In the genomic region with DNA sequence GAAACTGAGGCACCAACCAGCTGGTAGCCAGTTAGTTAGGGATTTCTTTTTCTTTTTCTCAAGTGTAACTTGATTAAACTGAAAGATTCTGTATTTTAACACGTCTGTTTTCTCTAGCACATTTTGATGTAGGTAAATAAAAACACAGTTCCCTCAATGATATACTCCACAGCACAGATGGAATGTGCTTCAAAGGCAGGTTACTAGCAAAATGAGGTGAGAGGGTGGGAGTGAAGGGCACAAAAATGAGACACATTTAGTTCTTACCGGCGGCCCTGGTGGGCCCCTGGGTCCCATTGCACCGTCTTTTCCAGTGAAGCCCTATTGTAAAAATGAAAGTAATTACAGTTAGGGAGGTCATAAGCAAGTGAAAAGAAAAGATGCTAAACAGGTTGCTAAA, we compare ENCODE assay signal across 27 cellular contexts.
A peak's percentile ranks its signal among the peaks of the same experiment; 100 is the strongest.
DNase-seq lines count a peak whose midpoint lies in the region; ATAC-seq and TF ChIP-seq lines count a peak whose summit lies in the region.
"Had no signal": no experiment of that assay in that cellular context is flagged by ENCODE, and none has a peak within 500 bp of the region (broad histone marks: within the 10 kb centered on the region; RNA-seq: fewer than 3 reads in every experiment).

No MANE protein-coding gene starts in this region.

- no peak for TF ChIP-seq RAD21 in IMR-90 (IDR thresholded peaks at IDR 0.05; ENCODE audit: low read length)

- H2AK9ac ChIP-seq in IMR-90 (replicated peaks; ENCODE audit: low read depth, low read length, poor library complexity): no peak overlapping the region

- H3K4me1 ChIP-seq in IMR-90 (ENCODE audit: control insufficient read depth, insufficient read depth, low read length) (peaks cover 22% of the 10 kb centered on the region), sigmoid colon (peaks cover 0 to 45% (median 29%) of the 10 kb centered on the region in 4 donors)
- H3K4me1 ChIP-seq: SJCRH30 had no signal

- TF ChIP-seq POLR2A in IMR-90 (IDR thresholded peaks at IDR 0.05; ENCODE audit: low read depth, low read length): no peak
- TF ChIP-seq POLR2A in sigmoid colon (IDR thresholded peaks at IDR 0.05): no peak

- H3K27ac ChIP-seq in IMR-90 (ENCODE audit: insufficient read depth, low read length) (peak overlapping the region; percentile 65; the same call in 1 of the 2 replicates), sigmoid colon (peak overlapping the region in 3 of 4 donors; percentile 81 to 82 (median 81))
- H3K27ac ChIP-seq: BLaER1 treated with 17β-estradiol and CSF1 and Interleukin-3, amounts not matched to agents 10 nM and 100 nM; SJCRH30 had no signal

- no peak overlapping the region for H3K4me2 ChIP-seq in IMR-90 (ENCODE audit: low read depth, low read length)
- H3K4me2 ChIP-seq: BLaER1 treated with 17β-estradiol and CSF1 and Interleukin-3, amounts not matched to agents 10 nM and 100 nM had no signal

- peak overlapping the region; percentile 42 for H3K18ac ChIP-seq in IMR-90 (ENCODE audit: low read depth, low read length)

- peak overlapping the region; percentile 74 to 96 (median 93) for H3K27ac Mint-ChIP-seq in nephron
- no peak overlapping the region for H3K27ac Mint-ChIP-seq in activated CD8-positive, alpha-beta T cell treated with anti-CD3 and anti-CD28 coated beads, Interleukin-2, amount 10 ng/mL, durations not matched to agents 7 days and 5 days
- H3K27ac Mint-ChIP-seq: CD4-positive, alpha-beta T cell had no signal

- no peak overlapping the region; the same call in 1 of the 2 replicates for H4K91ac ChIP-seq in IMR-90 (ENCODE audit: insufficient read depth, low read depth, low read length)

- DNase-seq in IMR-90 (no peak), epithelial cell of proximal tubule (ENCODE audit: low read depth) (no peak), sigmoid colon (no peak), AML-193 (lab: John Stamatoyannopoulos, UW) (no peak), dermis blood vessel endothelial cell (no peak)
- DNase-seq in activated CD8-positive, alpha-beta T cell treated with anti-CD3 and anti-CD28 coated beads, Interleukin-2, amount 10 ng/mL, durations not matched to agents 7 days and 5 days: no peak
- DNase-seq: CD4-positive, alpha-beta T cell; COR-L47; DMS79; EL; GDM1; KBM-7; MV-4-11; NCI-H1105; NCI-H1436 treated with DMSO at 0.1 percent for 48 hours; NCI-H2029; NCI-H446; NCI-H524 treated with DMSO at 0.1 percent for 48 hours; NCI-H774; NK-92 treated with Interleukin-12 subunit alpha and Interleukin-12 subunit beta, amount 100 ng/mL, for 24 hours; PC-3; SJCRH30 had no signal

- H3K56ac ChIP-seq in IMR-90 (ENCODE audit: extremely low read depth, insufficient read depth, low read length): no peak overlapping the region

- H2BK15ac ChIP-seq in IMR-90 (ENCODE audit: low read depth, low read length): 0 out of 3 replicates have a peak overlapping the region, but pooled peaks have one; percentile 20

- H3K79me1 ChIP-seq in IMR-90 (ENCODE audit: low read depth in 1 of 2, low read length in 2 of 2): peaks cover 16 to 56% of the 10 kb centered on the region in 2 experiments

- CTCF ChIA-PET in IMR-90 (lab: Yijun Ruan, JAX): interaction anchor here (0.6 kb wide), 1 partner anchor 310 kb away, joined by 4 read pairs; no protein-coding TSS in a partner anchor
- CTCF ChIA-PET in activated CD8-positive, alpha-beta T cell treated with anti-CD3 and anti-CD28 coated beads, Interleukin-2, amount 10 ng/mL, durations not matched to agents 7 days and 5 days (lab: Charles Lee): no interaction called here

- no peak overlapping the region for H3K23ac ChIP-seq in IMR-90 (ENCODE audit: low read depth, low read length)

- peak overlapping the region; percentile 24 for H2BK120ac ChIP-seq in IMR-90 (ENCODE audit: low read depth, low read length)

- H3K36me3 ChIP-seq in IMR-90 (ENCODE audit: control insufficient read depth, insufficient read depth, low read length) (peaks cover 39% of the 10 kb centered on the region), sigmoid colon (peaks cover 5 to 21% (median 9%) of the 10 kb centered on the region in 4 donors)
- H3K36me3 ChIP-seq: BLaER1 treated with 17β-estradiol and CSF1 and Interleukin-3, amounts not matched to agents 10 nM and 100 nM had no signal

- peak overlapping the region in 1 of 3 experiments; percentile 13 for H3K4me3 Mint-ChIP-seq in nephron
- no peak overlapping the region for H3K4me3 Mint-ChIP-seq in activated CD8-positive, alpha-beta T cell treated with anti-CD3 and anti-CD28 coated beads, Interleukin-2, amount 10 ng/mL, durations not matched to agents 7 days and 5 days
- H3K4me3 Mint-ChIP-seq: CD4-positive, alpha-beta T cell had no signal

- peak overlapping the region; percentile 11; the same call in 1 of the 2 replicates for H2AK5ac ChIP-seq in IMR-90 (ENCODE audit: low read depth, low read length)

- no peak overlapping the region for H2AFZ ChIP-seq in IMR-90 (replicated peaks; ENCODE audit: low read length, poor library complexity)

- H4K20me1 ChIP-seq in IMR-90 (ENCODE audit: insufficient read depth, low read length): peaks cover 2% of the 10 kb centered on the region; the same call in 1 of the 2 replicates
- H4K20me1 ChIP-seq: BLaER1 treated with 17β-estradiol and CSF1 and Interleukin-3, amounts not matched to agents 10 nM and 100 nM had no signal

- H3K9me1 ChIP-seq in IMR-90 (ENCODE audit: insufficient read depth, low read length): peaks cover 17% of the 10 kb centered on the region

- no peaks in the 10 kb centered on the region for H3K27me3 ChIP-seq in IMR-90 (ENCODE audit: control insufficient read depth, insufficient read depth, low read length)
- no peaks in the 10 kb centered on the region for H3K27me3 ChIP-seq in sigmoid colon
- H3K27me3 ChIP-seq: BLaER1 treated with 17β-estradiol and CSF1 and Interleukin-3, amounts not matched to agents 10 nM and 100 nM; SJCRH30 had no signal

- in situ Hi-C loops in IMR-90 (cut with MboI; ENCODE audit: low sequenced_read_pairs): no loop called here

- POLR2A ChIA-PET in IMR-90 (lab: Charles Lee; ENCODE audit: unreplicated experiment): no interaction called here
- POLR2A ChIA-PET in activated CD8-positive, alpha-beta T cell treated with anti-CD3 and anti-CD28 coated beads, Interleukin-2, amount 10 ng/mL, durations not matched to agents 7 days and 5 days (lab: Charles Lee): no interaction called here

- H2BK5ac ChIP-seq in IMR-90 (ENCODE audit: low read depth, low read length, poor library complexity, severe bottlenecking): peak overlapping the region; percentile 63

- ATAC-seq in IMR-90 (ENCODE audit: low read depth) (no peak), GM18861 (IDR thresholded peaks at IDR 0.05; ENCODE audit: unreplicated experiment) (no peak)
- ATAC-seq in activated CD8-positive, alpha-beta T cell treated with anti-CD3 and anti-CD28 coated beads, Interleukin-2, amount 10 ng/mL, durations not matched to agents 7 days and 5 days: no peak
- ATAC-seq: GM12878, PC-3, SK-N-SH treated with all-trans-retinoic acid at 6 μM for 48 hours had no signal

- H3K9me3 Mint-ChIP-seq in nephron: no peaks in the 10 kb centered on the region
- no peaks in the 10 kb centered on the region for H3K9me3 Mint-ChIP-seq in activated CD8-positive, alpha-beta T cell treated with anti-CD3 and anti-CD28 coated beads, Interleukin-2, amount 10 ng/mL, durations not matched to agents 7 days and 5 days (ENCODE audit: insufficient read depth)
- H3K9me3 Mint-ChIP-seq: CD4-positive, alpha-beta T cell had no signal

- peak overlapping the region; percentile 11; the same call in 1 of the 2 replicates for H2BK20ac ChIP-seq in IMR-90 (ENCODE audit: low read depth, low read length)

- no peak for TF ChIP-seq EP300 in sigmoid colon (IDR thresholded peaks at IDR 0.05)

- no peak overlapping the region for H3K9ac ChIP-seq in IMR-90 (ENCODE audit: low read depth, low read length)
- H3K9ac ChIP-seq: BLaER1 treated with 17β-estradiol and CSF1 and Interleukin-3, amounts not matched to agents 10 nM and 100 nM had no signal

- H3K36me3 Mint-ChIP-seq in nephron (ENCODE audit: low read depth): peaks cover 40% of the 10 kb centered on the region
- H3K36me3 Mint-ChIP-seq in activated CD8-positive, alpha-beta T cell treated with anti-CD3 and anti-CD28 coated beads, Interleukin-2, amount 10 ng/mL, durations not matched to agents 7 days and 5 days (ENCODE audit: low read depth): no peaks in the 10 kb centered on the region

- H3K14ac ChIP-seq in IMR-90 (replicated peaks; ENCODE audit: low read depth, low read length): no peak overlapping the region; the same call in 1 of the 2 replicates

- H3K9me3 ChIP-seq in IMR-90 (ENCODE audit: control insufficient read depth, insufficient read depth, low read length) (no peaks in the 10 kb centered on the region), sigmoid colon (no peaks in the 10 kb centered on the region)
- H3K9me3 ChIP-seq: BLaER1 treated with 17β-estradiol and CSF1 and Interleukin-3, amounts not matched to agents 10 nM and 100 nM; SJCRH30 had no signal

- BruUV-seq in IMR-90 (replicated peaks; lab: Mats Ljungman, UMichigan): no TSS peak

- H3K4me3 ChIP-seq in IMR-90 (ENCODE audit: insufficient read depth, low read depth, low read length) (no peak overlapping the region), epithelial cell of proximal tubule (ENCODE audit: low read depth, low read length) (peak overlapping the region; percentile 18), sigmoid colon (no peak overlapping the region)
- H3K4me3 ChIP-seq: BLaER1 treated with 17β-estradiol and CSF1 and Interleukin-3, amounts not matched to agents 10 nM and 100 nM; GM12878; SJCRH30 had no signal

- peak overlapping the region in 1 of 2 experiments; percentile 22; a peak in 2 of 4 replicates for H4K8ac ChIP-seq in IMR-90 (ENCODE audit: low read depth in 2 of 2, low read length in 2 of 2)

- H3K4ac ChIP-seq in IMR-90 (ENCODE audit: low read depth, low read length): peak overlapping the region; percentile 28

- H3K27me3 Mint-ChIP-seq in nephron (ENCODE audit: low read depth): no peaks in the 10 kb centered on the region
- H3K27me3 Mint-ChIP-seq in activated CD8-positive, alpha-beta T cell treated with anti-CD3 and anti-CD28 coated beads, Interleukin-2, amount 10 ng/mL, durations not matched to agents 7 days and 5 days (ENCODE audit: low read depth): no peaks in the 10 kb centered on the region
- H3K27me3 Mint-ChIP-seq: CD4-positive, alpha-beta T cell had no signal

- H3K4me1 Mint-ChIP-seq in nephron: peaks cover 35% of the 10 kb centered on the region
- H3K4me1 Mint-ChIP-seq in activated CD8-positive, alpha-beta T cell treated with anti-CD3 and anti-CD28 coated beads, Interleukin-2, amount 10 ng/mL, durations not matched to agents 7 days and 5 days (ENCODE audit: low read depth): no peaks in the 10 kb centered on the region

- intact Hi-C loops in IMR-90 (cut with micrococcal nuclease) (loop anchor here (5.0 kb wide), 2 partner anchors 690 to 1360 kb away; no protein-coding TSS in a partner anchor), sigmoid colon (cut with DNase I) (loop anchor here (10.0 kb wide), 2 partner anchors 222 to 682 kb away; no protein-coding TSS in a partner anchor)

- 0 out of 2 replicates have a peak overlapping the region, but pooled peaks have one; percentile 40 for H4K5ac ChIP-seq in IMR-90 (ENCODE audit: low read depth, low read length)

- 90% methylated on average over 2 of the region's 4 CpGs; no CpG with 5 or more reads in 1 of the 2 experiments for WGBS in IMR-90 (ENCODE audit: extremely low coverage in 2 of 2, insufficient read length in 1 of 2), 2 experiments
- 74 to 79% methylated on average over 4 of the region's 4 CpGs for WGBS in sigmoid colon, 2 donors

- dilution Hi-C loops in IMR-90 (cut with HindIII; ENCODE audit: low sequenced_read_pairs, unreplicated experiment): no loop called here

- no peak for TF ChIP-seq CTCF in IMR-90 (conservative IDR thresholded peaks at IDR 0.05; ENCODE audit: low read depth, low read length)
- no peak for TF ChIP-seq CTCF in epithelial cell of proximal tubule (conservative IDR thresholded peaks at IDR 0.05; ENCODE audit: low read depth, low read length)
- no peak for TF ChIP-seq CTCF in nephron (IDR thresholded peaks at IDR 0.05; ENCODE audit: unreplicated experiment in 3 of 3)
- no peak for TF ChIP-seq CTCF in sigmoid colon (IDR thresholded peaks at IDR 0.05)
